In the genomic region with DNA sequence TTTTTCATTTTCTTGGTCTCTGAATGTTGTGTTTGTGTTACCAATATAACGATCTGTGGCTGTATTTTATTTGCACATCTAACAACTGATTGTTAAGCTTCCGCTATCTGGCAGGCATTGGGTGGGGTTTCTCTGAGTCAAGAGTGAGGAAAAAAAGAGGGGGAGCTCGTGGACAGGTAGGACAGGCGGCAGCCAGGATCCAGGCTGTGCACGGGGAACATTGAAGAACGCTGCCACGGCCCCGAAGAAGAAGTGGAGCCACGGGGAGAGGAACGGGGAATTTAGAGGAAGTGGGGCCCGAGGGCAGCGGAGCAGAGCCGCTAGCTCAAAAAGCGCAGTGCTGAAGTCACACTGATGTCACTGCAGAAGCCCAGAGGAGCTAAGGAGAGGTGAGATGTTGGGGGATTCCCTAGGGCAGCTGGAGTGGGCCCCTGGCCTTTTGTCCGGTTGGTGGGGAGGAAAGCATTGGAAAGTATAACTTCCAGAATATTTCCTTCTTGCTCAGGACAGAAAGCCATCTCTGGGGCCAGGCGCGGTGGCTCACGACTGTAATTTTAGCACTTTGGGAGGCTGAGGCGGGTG, we compare ENCODE assay signal across 8 cellular contexts. TPM values are rescaled to one million over a fixed set of nuclear protein-coding genes. Genes with fewer than 3 reads are reported as not detected.
DNase-seq lines count a peak whose midpoint lies in the region; ATAC-seq and TF ChIP-seq lines count a peak whose summit lies in the region.

No MANE protein-coding gene starts in this region.

- no peak for TF ChIP-seq CTCF in CD4-positive, alpha-beta T cell (IDR thresholded peaks at IDR 0.05)
- TF ChIP-seq CTCF in activated B cell treated with CpG ODN at 0.5 μM for 24 hours (IDR thresholded peaks at IDR 0.05), result no peak
- TF ChIP-seq CTCF in dorsolateral prefrontal cortex (IDR thresholded peaks at IDR 0.05 in 54 of 56, conservative IDR thresholded peaks at IDR 0.05 in 2 of 56; ENCODE audit: low read depth in 1 of 56, partially characterized antibody in 56 of 56), result no peak
- no peak for TF ChIP-seq CTCF in tibial artery (IDR thresholded peaks at IDR 0.05)

- H3K36me3 Mint-ChIP-seq in CD4-positive, alpha-beta T cell (ENCODE audit: low read depth), result no peaks in the 10 kb centered on the region
- peaks cover 4% of the 10 kb centered on the region for H3K36me3 Mint-ChIP-seq in activated B cell treated with CpG ODN at 0.5 μM for 24 hours (ENCODE audit: low read depth)
- H3K36me3 Mint-ChIP-seq in naive thymus-derived CD8-positive, alpha-beta T cell, result no peaks in the 10 kb centered on the region

- peak in 9 of 10 experiments; percentile 33 to 61 (median 39) for DNase-seq in CD4-positive, alpha-beta T cell
- peak; percentile 74 for DNase-seq in activated B cell treated with CpG ODN at 0.5 μM for 24 hours
- DNase-seq in dorsolateral prefrontal cortex, result peak in 1 of 10 donors; percentile 33
- DNase-seq in naive thymus-derived CD8-positive, alpha-beta T cell, result peak; percentile 36 to 76 (median 64)
- no peak for DNase-seq in tibial artery
- DNase-seq in A172 (ENCODE audit: low spot score), result no peak

- H3K9me3 Mint-ChIP-seq in CD4-positive, alpha-beta T cell, result no peaks in the 10 kb centered on the region
- no peaks in the 10 kb centered on the region for H3K9me3 Mint-ChIP-seq in activated B cell treated with CpG ODN at 0.5 μM for 24 hours
- no peaks in the 10 kb centered on the region for H3K9me3 Mint-ChIP-seq in naive thymus-derived CD8-positive, alpha-beta T cell

- H3K4me3 Mint-ChIP-seq in CD4-positive, alpha-beta T cell, result peak overlapping the region; percentile 90
- peak overlapping the region; percentile 89 for H3K4me3 Mint-ChIP-seq in activated B cell treated with CpG ODN at 0.5 μM for 24 hours
- H3K4me3 Mint-ChIP-seq in naive thymus-derived CD8-positive, alpha-beta T cell, result peak overlapping the region; percentile 89 to 99 (median 94)

- no peaks in the 10 kb centered on the region for H3K36me3 ChIP-seq in tibial artery

- no peaks in the 10 kb centered on the region for H3K27me3 ChIP-seq in CD4-positive, alpha-beta T cell (ENCODE audit: control insufficient read depth, insufficient read depth, low read length)
- no peaks in the 10 kb centered on the region for H3K27me3 ChIP-seq in dorsolateral prefrontal cortex
- no peaks in the 10 kb centered on the region for H3K27me3 ChIP-seq in tibial artery

- H3K27ac Mint-ChIP-seq in CD4-positive, alpha-beta T cell, result peak overlapping the region; percentile 84
- H3K27ac Mint-ChIP-seq in activated B cell treated with CpG ODN at 0.5 μM for 24 hours, result peak overlapping the region; percentile 98
- peak overlapping the region; percentile 85 to 100 (median 94) for H3K27ac Mint-ChIP-seq in naive thymus-derived CD8-positive, alpha-beta T cell

- peak; percentile 50 for ATAC-seq in CD4-positive, alpha-beta T cell (ENCODE audit: poor library complexity)
- ATAC-seq in GM19455 (IDR thresholded peaks at IDR 0.05; ENCODE audit: unreplicated experiment), result peak; percentile 69
- ATAC-seq in HG03558 (IDR thresholded peaks at IDR 0.05; ENCODE audit: extremely low read depth, unreplicated experiment), result peak; percentile 71
- ATAC-seq in activated B cell treated with CpG ODN at 0.5 μM for 24 hours (ENCODE audit: low read depth), result peak; percentile 81
- ATAC-seq in naive thymus-derived CD8-positive, alpha-beta T cell, result peak; percentile 65 to 79

- intact Hi-C loops in CD4-positive, alpha-beta T cell (cut with DNase I, micrococcal nuclease), result loop anchor here (1.0 to 10.0 kb wide), 4 partner anchors 14 to 388 kb away; partner anchors contain the start of gene DNAJC27 (in 2 of the 2)
- intact Hi-C loops in activated B cell treated with CpG ODN at 0.5 μM for 24 hours (cut with micrococcal nuclease), result loop anchor here (1.0 to 2.0 kb wide), 14 partner anchors 14 to 516 kb away; partner anchors contain the start of genes ASXL2 and DTNB
- intact Hi-C loops in dorsolateral prefrontal cortex (cut with DNase I), result loop anchor here (5.0 to 10.0 kb wide), 3 partner anchors 160 to 332 kb away; partner anchors contain the start of gene DTNB (in 1 of the 2)
- intact Hi-C loops in tibial artery (cut with DNase I; ENCODE audit: low total_unique reads), result no loop called here

- no peaks in the 10 kb centered on the region for H3K27me3 Mint-ChIP-seq in CD4-positive, alpha-beta T cell
- H3K27me3 Mint-ChIP-seq in activated B cell treated with CpG ODN at 0.5 μM for 24 hours, result no peaks in the 10 kb centered on the region
- no peaks in the 10 kb centered on the region for H3K27me3 Mint-ChIP-seq in naive thymus-derived CD8-positive, alpha-beta T cell

- H3K4me3 ChIP-seq in dorsolateral prefrontal cortex (peak overlapping the region; percentile 35 to 74 (median 55)), tibial artery (peak overlapping the region; percentile 36 to 49)

- no peaks in the 10 kb centered on the region for H3K9me3 ChIP-seq in CD4-positive, alpha-beta T cell (ENCODE audit: control insufficient read depth, low read length)
- no peaks in the 10 kb centered on the region for H3K9me3 ChIP-seq in tibial artery

- POLR2A ChIA-PET in CD4-positive, alpha-beta T cell (lab: Charles Lee), result interaction anchor here (0.7 to 2.1 kb wide), 25 partner anchors 9 to 983 kb away, joined by 3 to 55 read pairs (median 8); partner anchors contain the start of gene SELENOI
- POLR2A ChIA-PET in activated B cell treated with CpG ODN at 0.5 μM for 24 hours (lab: Charles Lee), result interaction anchor here (0.6 to 6.1 kb wide), 51 partner anchors 9 to 516 kb away, joined by 3 to 206 read pairs (median 5); partner anchors contain the start of gene DNMT3A
- POLR2A ChIA-PET in naive thymus-derived CD8-positive, alpha-beta T cell (lab: Charles Lee), result interaction anchor here (0.6 to 3.8 kb wide), 24 partner anchors 9 to 146 kb away, joined by 3 to 35 read pairs (median 6); partner anchors contain the start of gene DNMT3A

- peaks cover 25% of the 10 kb centered on the region for H3K4me1 Mint-ChIP-seq in CD4-positive, alpha-beta T cell (ENCODE audit: low read depth)
- H3K4me1 Mint-ChIP-seq in activated B cell treated with CpG ODN at 0.5 μM for 24 hours, result peaks cover 40% of the 10 kb centered on the region
- H3K4me1 Mint-ChIP-seq in naive thymus-derived CD8-positive, alpha-beta T cell, result peaks cover 11 to 21% (median 19%) of the 10 kb centered on the region in 4 donors

- CTCF ChIA-PET in CD4-positive, alpha-beta T cell (lab: Charles Lee), result interaction anchor here (0.6 to 2.6 kb wide), 26 partner anchors 10 to 524 kb away, joined by 3 to 72 read pairs (median 4); partner anchors contain the start of gene DNMT3A
- CTCF ChIA-PET in activated B cell treated with CpG ODN at 0.5 μM for 24 hours (lab: Charles Lee), result interaction anchor here (0.7 to 2.9 kb wide), 24 partner anchors 9 to 337 kb away, joined by 3 to 56 read pairs (median 4); partner anchors contain the start of gene DNMT3A

- peaks cover 0 to 14% (median 5%) of the 10 kb centered on the region in 4 donors for H3K4me1 ChIP-seq in tibial artery

- H3K27ac ChIP-seq in CD4-positive, alpha-beta T cell (ENCODE audit: low read depth, low read length), result peak overlapping the region; percentile 80
- H3K27ac ChIP-seq in dorsolateral prefrontal cortex (peak overlapping the region in 45 of 59 donors; percentile 4 to 80 (median 53)), tibial artery (peak overlapping the region; percentile 30)

RNA-seq across cellular contexts. Expression of gene DNMT3A, which starts 20.9 kb away (rescaled TPM):
- 10 to 100 TPM; 57.1 to 62.1 TPM for total RNA-seq in CD4-positive, alpha-beta T cell
- total RNA-seq in activated B cell treated with CpG ODN at 0.5 μM for 24 hours, result 45.0 and 49.9 TPM in 2 replicates
- 10 to 100 TPM; 37.2 to 80.0 (median 54.1) TPM for total RNA-seq in dorsolateral prefrontal cortex
- total RNA-seq in naive thymus-derived CD8-positive, alpha-beta T cell, result 100 to 1,000 TPM; 121 to 122 TPM
- polyA plus RNA-seq in naive thymus-derived CD8-positive, alpha-beta T cell, result 10 to 100 TPM; 17.9 to 31.2 (median 27.2) TPM
- 4.5 and 6.8 TPM in 2 replicates for total RNA-seq in A172 (2014; rRNA removed; shearing (Covaris generic))

Comparison
In these comparisons a context has a peak if more than half of its experiments do, and no peak if none do; other contexts are left out.
1. DNase-seq: peak in CD4-positive, alpha-beta T cell (9 of 10), activated B cell treated with CpG ODN at 0.5 μM for 24 hours (single experiment) and naive thymus-derived CD8-positive, alpha-beta T cell (10 of 10); none in tibial artery (0 of 2) and A172 (single experiment).
2. H3K27ac ChIP-seq: peak in every context shown above with its lines; median percentile 80 in CD4-positive, alpha-beta T cell; 53 in dorsolateral prefrontal cortex; 30 in tibial artery.
3. Peak in every context shown above with its lines, with median percentiles within 50 percentile points of each other: ATAC-seq, H3K27ac Mint-ChIP-seq and H3K4me3 Mint-ChIP-seq.